In the genomic region with DNA sequence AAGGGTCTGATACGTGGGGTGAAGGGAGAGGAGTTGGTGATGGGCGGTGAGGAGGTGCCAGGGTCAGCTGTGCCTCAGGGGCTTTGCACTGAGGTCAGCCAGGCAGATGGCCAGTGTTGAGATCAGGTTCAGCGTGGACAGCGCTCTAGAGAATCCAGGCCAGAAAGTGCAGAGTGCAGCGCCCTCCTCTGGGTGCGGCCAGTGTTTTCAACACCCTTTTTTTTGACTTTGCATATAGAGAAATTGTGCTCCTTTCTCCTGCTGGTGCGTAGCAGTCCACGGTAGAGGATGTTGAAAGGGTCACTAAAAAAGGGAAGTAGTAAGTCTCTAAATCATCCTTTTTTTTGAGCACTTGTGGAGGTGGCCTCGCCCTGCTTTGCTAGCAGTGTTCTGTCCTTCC, we compare ENCODE assay signal across 13 cellular contexts. TPM values are rescaled to one million over a fixed set of nuclear protein-coding genes. Genes with fewer than 3 reads are reported as not detected.
DNase-seq lines count a peak whose midpoint lies in the region; ATAC-seq, FAIRE-seq and TF ChIP-seq lines count a peak whose summit lies in the region.
"Had no signal": no experiment of that assay in that cellular context is flagged by ENCODE, and none has a peak within 500 bp of the region (broad histone marks: within the 10 kb centered on the region; RNA-seq: fewer than 3 reads in every experiment).

No MANE protein-coding gene starts in this region.

- no peak overlapping the region for H3K4me3 Mint-ChIP-seq in nephron

- peak; percentile 43; the same call in 1 of the 2 replicates for TF ChIP-seq RAD21 in GM12878 (IDR thresholded peaks at IDR 0.05; ENCODE audit: insufficient read depth, low read depth, low read length)

- SMC1A ChIA-PET in GM12878 (lab: Charles Lee; ENCODE audit: uncharacterized antibody, unreplicated experiment), result no interaction called here

- H3K4me3 ChIP-seq in GM12878, result no peak overlapping the region
- H3K4me3 ChIP-seq: dorsolateral prefrontal cortex had no signal

- TF ChIP-seq EP300 in GM12878 (IDR thresholded peaks at IDR 0.05; ENCODE audit: borderline replicate concordance in 1 of 2, control insufficient read depth in 1 of 2, low read depth in 2 of 2, low read length in 2 of 2), result no peak

- in situ Hi-C loops in KBM-7 (cut with MboI; ENCODE audit: low pct_unique_long_range_greater_than_20kb, low sequenced_read_pairs) (no loop called here), GM12878 (cut with MboI) (no loop called here)

- H3K27ac Mint-ChIP-seq in nephron, result peak overlapping the region in 1 of 3 experiments; percentile 46

- no peak for TF ChIP-seq POLR2A in GM12878 (IDR thresholded peaks at IDR 0.05; ENCODE audit: low read depth, low read length)

- RAD21 ChIA-PET in GM12878 (lab: Charles Lee; ENCODE audit: unreplicated experiment), result no interaction called here

- no peak overlapping the region for H3K4me2 ChIP-seq in GM12878 (ENCODE audit: control insufficient read depth, insufficient read depth)

- H3K9me3 Mint-ChIP-seq in nephron, result no peaks in the 10 kb centered on the region
- H3K9me3 Mint-ChIP-seq: immature natural killer cell had no signal

- no peaks in the 10 kb centered on the region for H3K4me1 ChIP-seq in GM12878 (ENCODE audit: control insufficient read depth, insufficient read depth, low read length)

- no TSS peak for BruUV-seq in GM12878 (replicated peaks; lab: Mats Ljungman, UMichigan)

- H4K20me1 ChIP-seq in GM12878 (ENCODE audit: control insufficient read depth, insufficient read depth), result no peaks in the 10 kb centered on the region

- DNase-seq in ELF-1 (ENCODE audit: low read depth, low spot score) (peak; percentile 71), KBM-7 (peak; percentile 59), GM12878 (ENCODE audit: low read depth, low spot score) (no peak), NCI-H748 (lab: John Stamatoyannopoulos, UW; ENCODE audit: unreplicated experiment) (no peak)
- DNase-seq in activated CD8-positive, alpha-beta memory T cell treated with anti-CD3 and anti-CD28 coated beads, Interleukin-2, amount 50 U/mL, for 48 hours, result no peak
- DNase-seq: activated naive CD4-positive, alpha-beta T cell; NCI-H2081; retina had no signal

- no peak overlapping the region for H3K9ac ChIP-seq in GM12878 (ENCODE audit: control insufficient read depth, insufficient read depth, low read length)

- POLR2A ChIA-PET in GM12878 (lab: Charles Lee), result no interaction called here

- WGBS in GM12878 (ENCODE audit: insufficient coverage, insufficient replicate concordance, low lambda C conversion rate, missing lambda C conversion rate), result 45% methylated on average over 9 of the region's 9 CpGs

- FAIRE-seq in GM12878 (lab: Jason Lieb, UNC), result no peak

- H3K27ac ChIP-seq in GM12878 (ENCODE audit: control insufficient read depth, insufficient read depth), result no peak overlapping the region
- H3K27ac ChIP-seq: dorsolateral prefrontal cortex had no signal

- no peak; the same call in 2 of the 3 replicates for ATAC-seq in GM12878
- ATAC-seq in GM18519 (IDR thresholded peaks at IDR 0.05; ENCODE audit: low FRiP score, unreplicated experiment), result no peak
- ATAC-seq in GM18907 (IDR thresholded peaks at IDR 0.05; ENCODE audit: unreplicated experiment), result no peak

- TF ChIP-seq CTCF in GM12878 (IDR thresholded peaks at IDR 0.05 in 2 of 3, conservative IDR thresholded peaks at IDR 0.05 in 1 of 3; ENCODE audit: control insufficient read depth in 2 of 3, extremely low read depth in 1 of 3, insufficient read depth in 1 of 3, low read depth in 3 of 3, low read length in 3 of 3) (peak; percentile 13 to 32 (median 16); a peak in 2 of 6 replicates), nephron (IDR thresholded peaks at IDR 0.05; ENCODE audit: unreplicated experiment in 3 of 3) (peak in 2 of 3 experiments; percentile 17 to 42)

- H3K79me2 ChIP-seq in GM12878 (ENCODE audit: control insufficient read depth, insufficient read depth, low read length), result no peaks in the 10 kb centered on the region

- H3K36me3 Mint-ChIP-seq in nephron (ENCODE audit: low read depth), result peaks cover 57% of the 10 kb centered on the region

- CTCF ChIA-PET in GM12878 (lab: Yijun Ruan, JAX), result no interaction called here

- no peaks in the 10 kb centered on the region for H3K27me3 ChIP-seq in GM12878 (replicated peaks in 1 of 2; ENCODE audit: control insufficient read depth in 2 of 2, insufficient read depth in 2 of 2, low read length in 1 of 2)
- H3K27me3 ChIP-seq: dorsolateral prefrontal cortex had no signal

- intact Hi-C loops in GM12878 (cut with micrococcal nuclease; ENCODE audit: unreplicated experiment), result no loop called here

- H2AFZ ChIP-seq in GM12878 (ENCODE audit: control insufficient read depth, low read depth, low read length), result no peak overlapping the region

- no peaks in the 10 kb centered on the region for H3K27me3 Mint-ChIP-seq in nephron (ENCODE audit: low read depth)

- peaks cover 25% of the 10 kb centered on the region for H3K4me1 Mint-ChIP-seq in nephron

- H3K36me3 ChIP-seq in GM12878 (ENCODE audit: control insufficient read depth in 2 of 2, insufficient read depth in 2 of 2, low read length in 1 of 2), result peaks cover 10 to 16% of the 10 kb centered on the region in 2 experiments; a peak in 3 of 4 replicates

- no peaks in the 10 kb centered on the region for H3K9me3 ChIP-seq in GM12878 (replicated peaks; ENCODE audit: control insufficient read depth, insufficient read depth, low read length)

TF ChIP-seq in GM12878, 131 proteins besides CTCF, POLR2A, EP300 and RAD21:
- TF ChIP-seq, protein P1, sequence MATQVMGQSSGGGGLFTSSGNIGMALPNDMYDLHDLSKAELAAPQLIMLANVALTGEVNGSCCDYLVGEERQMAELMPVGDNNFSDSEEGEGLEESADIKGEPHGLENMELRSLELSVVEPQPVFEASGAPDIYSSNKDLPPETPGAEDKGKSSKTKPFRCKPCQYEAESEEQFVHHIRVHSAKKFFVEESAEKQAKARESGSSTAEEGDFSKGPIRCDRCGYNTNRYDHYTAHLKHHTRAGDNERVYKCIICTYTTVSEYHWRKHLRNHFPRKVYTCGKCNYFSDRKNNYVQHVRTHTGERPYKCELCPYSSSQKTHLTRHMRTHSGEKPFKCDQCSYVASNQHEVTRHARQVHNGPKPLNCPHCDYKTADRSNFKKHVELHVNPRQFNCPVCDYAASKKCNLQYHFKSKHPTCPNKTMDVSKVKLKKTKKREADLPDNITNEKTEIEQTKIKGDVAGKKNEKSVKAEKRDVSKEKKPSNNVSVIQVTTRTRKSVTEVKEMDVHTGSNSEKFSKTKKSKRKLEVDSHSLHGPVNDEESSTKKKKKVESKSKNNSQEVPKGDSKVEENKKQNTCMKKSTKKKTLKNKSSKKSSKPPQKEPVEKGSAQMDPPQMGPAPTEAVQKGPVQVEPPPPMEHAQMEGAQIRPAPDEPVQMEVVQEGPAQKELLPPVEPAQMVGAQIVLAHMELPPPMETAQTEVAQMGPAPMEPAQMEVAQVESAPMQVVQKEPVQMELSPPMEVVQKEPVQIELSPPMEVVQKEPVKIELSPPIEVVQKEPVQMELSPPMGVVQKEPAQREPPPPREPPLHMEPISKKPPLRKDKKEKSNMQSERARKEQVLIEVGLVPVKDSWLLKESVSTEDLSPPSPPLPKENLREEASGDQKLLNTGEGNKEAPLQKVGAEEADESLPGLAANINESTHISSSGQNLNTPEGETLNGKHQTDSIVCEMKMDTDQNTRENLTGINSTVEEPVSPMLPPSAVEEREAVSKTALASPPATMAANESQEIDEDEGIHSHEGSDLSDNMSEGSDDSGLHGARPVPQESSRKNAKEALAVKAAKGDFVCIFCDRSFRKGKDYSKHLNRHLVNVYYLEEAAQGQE (IDR thresholded peaks at IDR 0.05; ENCODE audit: low read depth, low read length), result peak; percentile 62
- TF ChIP-seq FOS (IDR thresholded peaks at IDR 0.05; ENCODE audit: borderline replicate concordance, extremely low read depth, insufficient read length), result no peak

RNA-seq across cellular contexts. Expression of gene BANP, which starts 53.9 kb away (rescaled TPM):
- total RNA-seq in GM12878 (2013; cell fraction: nucleolus; rRNA removed), result 87.2 and 92.3 TPM in 2 replicates
- total RNA-seq in GM12878 (2014; rRNA removed) (9.6 and 13.4 TPM in 2 replicates), GM12878 (2014; rRNA removed; fragmentation: Illumina TruSeq; extraction: Trizol) (10.8 and 11.7 TPM in 2 replicates), GM12878 (2021) (17.8 and 21.9 TPM in 2 replicates)
- 7.6 TPM for polyA plus RNA-seq in GM12878 (2011; ENCODE audit: low read depth)
- polyA plus RNA-seq in GM12878 (2011; rRNA removed) (10.9 and 12.7 TPM in 2 replicates), GM12878 (2014; fragmentation: Illumina TruSeq; extraction: Trizol) (11.5 and 12.0 TPM in 2 replicates), GM12878 (2014; fragmentation: Nextera tagmentation; extraction: Ambion mirVana) (1 to 10 TPM; 3.9 to 7.3 TPM), GM12878 (2014; rRNA removed) (12.9 and 14.4 TPM in 2 replicates), GM12878 (2016; fragmentation: Nextera tagmentation; extraction: Ambion mirVana) (10 to 100 TPM; 13.3 to 16.8 TPM)
- 15.5 and 19.9 TPM in 2 replicates for polyA plus RNA-seq in GM12878 (2011; cell fraction: cytosol; rRNA removed)
- 50.3 and 65.1 TPM in 2 replicates for polyA plus RNA-seq in GM12878 (2011; cell fraction: nucleus; rRNA removed)
- polyA plus RNA-seq in GM12878 (2012), result 13.0 and 16.7 TPM in 2 replicates
- 38.3 and 45.5 TPM in 2 replicates for polyA minus RNA-seq in GM12878 (2011; rRNA and poly(A)+ RNA removed)
- 12.9 and 14.6 TPM in 2 replicates for polyA minus RNA-seq in GM12878 (2011; cell fraction: cytosol; rRNA and poly(A)+ RNA removed)
- polyA minus RNA-seq in GM12878 (2011; cell fraction: nucleus; rRNA and poly(A)+ RNA removed), result 43.9 and 65.4 TPM in 2 replicates

Comparison
In these comparisons a context has a peak if more than half of its experiments do, and no peak if none do; other contexts are left out.
1. DNase-seq: peak in ELF-1 (single experiment) and KBM-7 (single experiment); none in GM12878 (single experiment), NCI-H748 (single experiment) and activated CD8-positive, alpha-beta memory T cell treated with anti-CD3 and anti-CD28 coated beads, Interleukin-2, amount 50 U/mL, for 48 hours (single experiment).